In genomic region chr22:44941176-44941575, GRCh38 we compare ENCODE assay signal across 18 cellular contexts.
DNase-seq lines count a peak whose midpoint lies in the region; ATAC-seq and TF ChIP-seq lines count a peak whose summit lies in the region.
"Had no signal": no experiment of that assay in that cellular context is flagged by ENCODE, and none has a peak within 500 bp of the region (broad histone marks: within the 10 kb centered on the region; RNA-seq: fewer than 3 reads in every experiment).

No MANE protein-coding gene starts in this region.

- peak overlapping the region; percentile 77 for H2AK5ac ChIP-seq in neuronal stem cell (ENCODE audit: low read depth, low read length)

- peaks cover 67% of the 10 kb centered on the region for H3K4me1 Mint-ChIP-seq in GM23338

- H3K27me3 ChIP-seq in GM23338 (ENCODE audit: insufficient read depth) = no peaks in the 10 kb centered on the region
- no peaks in the 10 kb centered on the region for H3K27me3 ChIP-seq in WERI-Rb-1 (ENCODE audit: insufficient read depth, low read depth, severe bottlenecking)
- no peaks in the 10 kb centered on the region for H3K27me3 ChIP-seq in iPS-15b (ENCODE audit: control insufficient read depth, insufficient read depth, low read length)
- no peaks in the 10 kb centered on the region for H3K27me3 ChIP-seq in neuronal stem cell (ENCODE audit: control insufficient read depth in 3 of 3, insufficient read depth in 3 of 3, low read depth in 1 of 3, low read length in 3 of 3)
- H3K27me3 ChIP-seq: Peyer's patch had no signal

- ATAC-seq in GM23338 (peak; percentile 25), HG03439 (IDR thresholded peaks at IDR 0.05; ENCODE audit: unreplicated experiment) (no peak), HG03354 (IDR thresholded peaks at IDR 0.05; ENCODE audit: poor library complexity, severe bottlenecking, unreplicated experiment) (no peak)

- H3K9me3 Mint-ChIP-seq in GM23338 = no peaks in the 10 kb centered on the region; the same call in 2 of the 3 replicates
- H3K9me3 Mint-ChIP-seq: CD4-positive, alpha-beta T cell had no signal

- H3K23ac ChIP-seq in neuronal stem cell (ENCODE audit: low read depth, low read length, poor library complexity) = peak overlapping the region; percentile 6

- H3K4me1 ChIP-seq in GM23338 (ENCODE audit: insufficient read depth) = peaks cover 30% of the 10 kb centered on the region
- H3K4me1 ChIP-seq in iPS-15b (ENCODE audit: control insufficient read depth, insufficient read depth, low read length) = peaks cover 12% of the 10 kb centered on the region
- H3K4me1 ChIP-seq in neuronal stem cell (ENCODE audit: control insufficient read depth in 2 of 2, insufficient read depth in 1 of 2, low read depth in 1 of 2, low read length in 2 of 2) = peaks cover 5 to 29% of the 10 kb centered on the region in 2 donors
- H3K4me1 ChIP-seq: Caco-2, Peyer's patch, SJSA1 had no signal

- H2AFZ ChIP-seq in GM23338 (no peak overlapping the region), neuronal stem cell (ENCODE audit: low read length) (no peak overlapping the region)

- no peaks in the 10 kb centered on the region; the same call in 1 of the 2 replicates for H3K79me2 ChIP-seq in GM23338 (replicated peaks; ENCODE audit: insufficient read depth)

- no peaks in the 10 kb centered on the region for H3K9me2 ChIP-seq in GM23338 (ENCODE audit: insufficient read depth)

- peaks cover 13% of the 10 kb centered on the region for H3K27me3 Mint-ChIP-seq in GM23338 (ENCODE audit: insufficient read depth, low read depth, poor library complexity)

- no peak overlapping the region for H2BK15ac ChIP-seq in neuronal stem cell (ENCODE audit: low read length)

- no peak overlapping the region for H2BK120ac ChIP-seq in neuronal stem cell (ENCODE audit: low read depth, low read length)

- no peak overlapping the region for H3K27ac Mint-ChIP-seq in GM23338
- H3K27ac Mint-ChIP-seq: CD4-positive, alpha-beta T cell had no signal

- no peak overlapping the region for H2BK12ac ChIP-seq in neuronal stem cell (ENCODE audit: low read length)

- H3K9ac ChIP-seq in iPS-15b (ENCODE audit: low read depth, low read length) (peak overlapping the region; percentile 30), neuronal stem cell (ENCODE audit: low read depth, low read length, poor library complexity) (peak overlapping the region; percentile 72)

- peaks cover 28% of the 10 kb centered on the region for H3K79me1 ChIP-seq in neuronal stem cell (ENCODE audit: low read depth, low read length)

- H3K9me3 ChIP-seq in WERI-Rb-1 (ENCODE audit: severe bottlenecking) (no peaks in the 10 kb centered on the region), iPS-15b (ENCODE audit: control insufficient read depth, insufficient read depth, low read length) (no peaks in the 10 kb centered on the region), neuronal stem cell (replicated peaks in 1 of 2; ENCODE audit: control insufficient read depth in 2 of 2, insufficient read depth in 1 of 2, low read depth in 1 of 2, low read length in 2 of 2) (no peaks in the 10 kb centered on the region)
- H3K9me3 ChIP-seq: Caco-2, Peyer's patch, SJSA1 had no signal

- H3K4me3 ChIP-seq in GM23338 = no peak overlapping the region
- no peak overlapping the region for H3K4me3 ChIP-seq in WERI-Rb-1 (ENCODE audit: low read depth, low read length)
- no peak overlapping the region for H3K4me3 ChIP-seq in iPS-15b (ENCODE audit: low read depth, low read length)
- no peak overlapping the region for H3K4me3 ChIP-seq in neuronal stem cell (ENCODE audit: low read length in 2 of 2)
- H3K4me3 ChIP-seq: Peyer's patch, SJSA1 had no signal

- H3K36me3 ChIP-seq in GM23338 (ENCODE audit: insufficient read depth) (no peaks in the 10 kb centered on the region), WERI-Rb-1 (peaks cover 18% of the 10 kb centered on the region), iPS-15b (ENCODE audit: control insufficient read depth, insufficient read depth, low read length) (peaks cover 7% of the 10 kb centered on the region), neuronal stem cell (replicated peaks in 1 of 2; ENCODE audit: control insufficient read depth in 2 of 2, insufficient read depth in 2 of 2, low read length in 2 of 2) (peaks cover 4 to 52% of the 10 kb centered on the region in 2 donors)
- H3K36me3 ChIP-seq: Peyer's patch, SJSA1 had no signal

- H2BK5ac ChIP-seq in neuronal stem cell (ENCODE audit: low read length) = no peak overlapping the region

- H3F3A ChIP-seq in GM23338 (replicated peaks; ENCODE audit: low read depth) = peaks cover 14% of the 10 kb centered on the region

- H4K91ac ChIP-seq in neuronal stem cell (ENCODE audit: low read depth, low read length, poor library complexity) = no peak overlapping the region

- 0 out of 2 replicates have a peak overlapping the region, but pooled peaks have one; percentile 50 for H3K27ac ChIP-seq in GM23338 (ENCODE audit: low read depth)
- H3K27ac ChIP-seq in WERI-Rb-1 = peak overlapping the region; percentile 18; the same call in 1 of the 2 replicates
- H3K27ac ChIP-seq in neuronal stem cell (replicated peaks; ENCODE audit: low read length) = no peak overlapping the region
- H3K27ac ChIP-seq: Peyer's patch, SJSA1 had no signal

- no peak overlapping the region for H3K14ac ChIP-seq in neuronal stem cell (ENCODE audit: low read length)

- no peak for DNase-seq in GM23338 (ENCODE audit: low spot score)
- DNase-seq in WERI-Rb-1 = peak; percentile 24
- no peak for DNase-seq in neuronal stem cell (ENCODE audit: low spot score)
- DNase-seq in T-helper 9 cell = no peak
- DNase-seq: Caco-2; CD4-positive, alpha-beta T cell; DND-41; HCEC 1CT; Karpas-422; NCI-H1417 treated with DMSO at 0.1 percent for 48 hours; NCI-H187; NCI-H2107; NCI-H748 treated with DMSO at 0.1 percent for 48 hours; Peyer's patch had no signal

- no peak overlapping the region for H3K4ac ChIP-seq in neuronal stem cell (ENCODE audit: low read length)

- H3K18ac ChIP-seq in neuronal stem cell (ENCODE audit: low read length) = no peak overlapping the region

- no CpG with 5 or more reads among the region's 14 CpGs for WGBS in neuronal stem cell (ENCODE audit: extremely low coverage in 2 of 2, insufficient read length in 2 of 2, insufficient replicate concordance in 1 of 2), 2 donors

- H3K36me3 Mint-ChIP-seq in GM23338 (ENCODE audit: low read depth) = peaks cover 5% of the 10 kb centered on the region; the same call in 1 of the 3 replicates

- no peak overlapping the region for H3K4me3 Mint-ChIP-seq in GM23338
- H3K4me3 Mint-ChIP-seq: CD4-positive, alpha-beta T cell had no signal

- no peak overlapping the region for H4K8ac ChIP-seq in neuronal stem cell (ENCODE audit: low read depth, low read length)

- peak in 1 of 2 experiments; percentile 28; a peak in 2 of 4 replicates for TF ChIP-seq CTCF in GM23338 (conservative IDR thresholded peaks at IDR 0.05; ENCODE audit: low read depth in 2 of 2)
- TF ChIP-seq CTCF in WERI-Rb-1 (IDR thresholded peaks at IDR 0.05; ENCODE audit: low read depth, low read length) = 0 out of 2 replicates have a peak, but pooled peaks have one; percentile 7

- H3K4me2 ChIP-seq in GM23338 = peak overlapping the region; percentile 15; the same call in 1 of the 2 replicates
- H3K4me2 ChIP-seq in neuronal stem cell (ENCODE audit: insufficient read depth, low read length, poor library complexity, severe bottlenecking) = no peak overlapping the region

- peaks cover 27% of the 10 kb centered on the region for H4K20me1 ChIP-seq in GM23338 (replicated peaks; ENCODE audit: insufficient read depth)

TF ChIP-seq in GM23338, 12 proteins besides CTCF, POLR2A, EP300 and RAD21 (continues in another document):
- no peak for TF ChIP-seq JUNB (IDR thresholded peaks at IDR 0.05; ENCODE audit: unreplicated experiment)
- TF ChIP-seq CREB1 (CRISPR knock-in tag; IDR thresholded peaks at IDR 0.05; ENCODE audit: low read depth) = no peak
- no peak for TF ChIP-seq ZNF331 (CRISPR knock-in tag; IDR thresholded peaks at IDR 0.05; ENCODE audit: low read depth)
- no peak for TF ChIP-seq ZNF114 (CRISPR knock-in tag; IDR thresholded peaks at IDR 0.05)
- TF ChIP-seq STAT1 (IDR thresholded peaks at IDR 0.05; ENCODE audit: unreplicated experiment) = no peak
- no peak for TF ChIP-seq EZH2 (IDR thresholded peaks at IDR 0.05; ENCODE audit: low read depth, unreplicated experiment)
- TF ChIP-seq NANOG (IDR thresholded peaks at IDR 0.05; ENCODE audit: borderline replicate concordance) = no peak
- TF ChIP-seq EZH2phosphoT487 (IDR thresholded peaks at IDR 0.05; ENCODE audit: unreplicated experiment) = no peak
